ENCODE assay signal across 8 cellular contexts in the genomic region with DNA sequence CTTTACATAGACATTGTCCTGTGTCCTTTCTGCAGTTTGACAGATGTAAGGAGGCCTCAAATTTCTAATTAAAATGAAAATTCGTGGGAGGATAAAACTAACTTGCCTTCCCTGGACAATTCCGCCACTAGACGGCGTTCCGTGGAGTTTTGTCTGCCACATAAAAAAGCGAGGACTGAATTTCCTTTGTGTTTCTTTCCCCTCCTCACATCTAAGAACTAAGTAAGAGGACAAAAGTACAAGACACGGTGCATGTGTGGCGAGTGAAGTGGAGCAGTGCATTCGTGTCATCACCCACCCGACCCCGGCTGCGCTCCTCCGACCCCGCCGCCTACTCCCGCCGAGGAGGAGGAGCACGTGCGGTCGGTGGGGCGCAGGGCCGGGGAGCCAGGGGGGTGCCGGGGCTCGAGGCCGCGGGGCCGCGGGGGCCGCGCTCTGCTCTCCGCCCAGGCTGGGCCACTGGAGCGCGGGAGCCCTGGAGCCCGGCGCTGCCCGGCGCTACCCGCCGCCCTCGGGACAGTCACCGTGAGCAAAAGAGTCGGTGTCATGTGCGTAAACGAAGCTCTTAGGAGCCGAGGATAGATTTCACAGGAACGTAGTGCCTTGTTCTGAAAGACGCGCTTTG. TPM values are rescaled to one million over a fixed set of nuclear protein-coding genes. Genes with fewer than 3 reads are reported as not detected.
DNase-seq lines count a peak whose midpoint lies in the region; ATAC-seq and TF ChIP-seq lines count a peak whose summit lies in the region.

No MANE protein-coding gene starts in this region.

- TF ChIP-seq CTCF in heart right ventricle (IDR thresholded peaks at IDR 0.05) (peak in 7 of 9 donors; percentile 15 to 46 (median 24)), astrocyte of the spinal cord (IDR thresholded peaks at IDR 0.05; ENCODE audit: low read depth, low read length) (peak; percentile 83)

- peaks cover 26 to 100% (median 100%) of the 10 kb centered on the region in 7 donors for H3K27me3 ChIP-seq in heart right ventricle
- H3K27me3 ChIP-seq in thymus (ENCODE audit: control insufficient read depth, insufficient read depth), result peaks cover 58% of the 10 kb centered on the region

- no peaks in the 10 kb centered on the region for H3K36me3 ChIP-seq in heart right ventricle
- no peaks in the 10 kb centered on the region for H3K36me3 ChIP-seq in thymus (ENCODE audit: control insufficient read depth, insufficient read depth)

- H3K4me3 ChIP-seq in heart right ventricle (peak overlapping the region in 5 of 10 donors; percentile 10 to 25 (median 14)), astrocyte of the spinal cord (ENCODE audit: low read depth, low read length) (no peak overlapping the region), thymus (ENCODE audit: low read length) (peak overlapping the region; percentile 26)

- ATAC-seq in heart right ventricle, result peak in 1 of 8 donors; percentile 20
- ATAC-seq in left ventricle myocardium superior, result no peak
- peak; percentile 34 for ATAC-seq in left colon

- H3K4me1 ChIP-seq in heart right ventricle (peaks cover 0 to 28% (median 15%) of the 10 kb centered on the region in 9 donors), thymus (ENCODE audit: control insufficient read depth, insufficient read depth, low read length) (peaks cover 3% of the 10 kb centered on the region)

- no peak for DNase-seq in heart right ventricle
- DNase-seq in left ventricle myocardium superior, result no peak
- peak; percentile 46 for DNase-seq in astrocyte of the spinal cord (ENCODE audit: low read depth, low spot score)
- DNase-seq in left colon, result peak in 1 of 2 donors; percentile 50
- no peak for DNase-seq in NCI-H1105 treated with DMSO at 0.1 percent for 48 hours (lab: John Stamatoyannopoulos, UW)
- no peak for DNase-seq in RPMI8226
- DNase-seq in T-helper 9 cell, result no peak

- H3K9me3 ChIP-seq in heart right ventricle, result no peaks in the 10 kb centered on the region
- no peaks in the 10 kb centered on the region for H3K9me3 ChIP-seq in thymus (ENCODE audit: control insufficient read depth)

- 3% methylated on average over 48 of the region's 48 CpGs for WGBS in heart right ventricle, 2 donors
- WGBS in thymus, result 3% methylated on average over 48 of the region's 48 CpGs

- in situ Hi-C loops in astrocyte of the spinal cord (cut with HindIII; ENCODE audit: low sequenced_read_pairs), result no loop called here

- intact Hi-C loops in heart right ventricle (cut with DNase I) (loop anchor here in 1 of 10 donors (10.0 kb wide), 1 partner anchor 698 kb away; no protein-coding TSS in a partner anchor), left ventricle myocardium superior (cut with micrococcal nuclease) (no loop called here), left colon (cut with DNase I, micrococcal nuclease) (no loop called here)

- no peak overlapping the region for H3K27ac ChIP-seq in heart right ventricle
- H3K27ac ChIP-seq in thymus (ENCODE audit: low read depth), result no peak overlapping the region

RNA-seq across cellular contexts. Expression of a gene that starts 10.8 kb away (rescaled TPM):
- total RNA-seq in heart right ventricle, result not detected
- polyA plus RNA-seq in heart right ventricle, result not detected
- total RNA-seq in left ventricle myocardium superior, result not detected
- not detected for total RNA-seq in left colon
- 0.02 TPM for polyA plus RNA-seq in thymus
